8 cellular contexts compared by ENCODE assay signal in genomic region chr14:23286020-23286903, GRCh38. TPM values are rescaled to one million over a fixed set of nuclear protein-coding genes. Genes with fewer than 3 reads are reported as not detected.
DNase-seq lines count a peak whose midpoint lies in the region; ATAC-seq and TF ChIP-seq lines count a peak whose summit lies in the region.

Gene HOMEZ, minus strand, starts transcription at chr14:23286132. Its CDS starts 180 bp downstream, at chr14:23285952.

- H3K4me1 ChIP-seq in liver (ENCODE audit: control insufficient read depth in 4 of 4, insufficient read depth in 4 of 4, low read length in 3 of 4): peaks cover 5 to 17% (median 16%) of the 10 kb centered on the region in 4 donors

- TF ChIP-seq CTCF in liver (IDR thresholded peaks at IDR 0.05; ENCODE audit: low read depth, low read length, missing input control): no peak

- H3K27ac ChIP-seq in liver (ENCODE audit: low read depth in 1 of 2, low read length in 2 of 2): peak within 1 kb of the TSS; percentile 93 to 98

- DNase-seq in C1 segment of cervical spinal cord (lab: John Stamatoyannopoulos, UW) (peak; percentile 94 to 99 (median 98)), NCI-H748 (lab: John Stamatoyannopoulos, UW; ENCODE audit: unreplicated experiment) (peak; percentile 98)
- peak; percentile 97 for DNase-seq in activated CD4-positive, alpha-beta T cell treated with anti-CD3 and anti-CD28 coated beads, Interleukin-2, amount 50 U/mL, for 1 hour
- DNase-seq in stimulated activated CD4-positive, alpha-beta T cell treated with anti-CD3 and anti-CD28 coated beads, Interleukin-4, amount 100 ng/mL, for 24 hours: peak; percentile 99

- H3K4me3 ChIP-seq in liver (ENCODE audit: low read depth in 1 of 3, low read length in 3 of 3): peak within 1 kb of the TSS; percentile 72 to 92 (median 83)

- WGBS in liver: under 1% methylated on average over 53 of the region's 53 CpGs

- intact Hi-C loops in dendritic cell treated with granulocyte-macrophage colony-stimulating factor and Interleukin-4, amounts not matched to agents 40 ng/mL and 50 ng/mL, for 4 days (cut with micrococcal nuclease): loop anchor here (1.0 to 5.0 kb wide), 3 partner anchors 15 to 279 kb away; partner anchors contain the start of gene PABPN1

- H3K27ac Mint-ChIP-seq in dendritic cell treated with granulocyte-macrophage colony-stimulating factor and Interleukin-4, amounts not matched to agents 40 ng/mL and 50 ng/mL, for 4 days: peak within 1 kb of the TSS; percentile 100

- H3K4me1 Mint-ChIP-seq in dendritic cell treated with granulocyte-macrophage colony-stimulating factor and Interleukin-4, amounts not matched to agents 40 ng/mL and 50 ng/mL, for 4 days (ENCODE audit: low read depth): peaks cover 33% of the 10 kb centered on the region

- no peaks in the 10 kb centered on the region for H3K9me3 Mint-ChIP-seq in dendritic cell treated with granulocyte-macrophage colony-stimulating factor and Interleukin-4, amounts not matched to agents 40 ng/mL and 50 ng/mL, for 4 days

- peak; percentile 96 for ATAC-seq in GM19351 (IDR thresholded peaks at IDR 0.05; ENCODE audit: unreplicated experiment)
- ATAC-seq in HG03521 (IDR thresholded peaks at IDR 0.05; ENCODE audit: unreplicated experiment): peak; percentile 98

- peaks cover 21% of the 10 kb centered on the region for H3K36me3 Mint-ChIP-seq in dendritic cell treated with granulocyte-macrophage colony-stimulating factor and Interleukin-4, amounts not matched to agents 40 ng/mL and 50 ng/mL, for 4 days (ENCODE audit: low read depth)

- TF ChIP-seq RAD21 in liver (IDR thresholded peaks at IDR 0.05): peak; percentile 20 to 26

- no peaks in the 10 kb centered on the region for H3K27me3 ChIP-seq in liver (ENCODE audit: control insufficient read depth in 4 of 4, insufficient read depth in 4 of 4, low read length in 3 of 4)

- no peaks in the 10 kb centered on the region for H3K9me3 ChIP-seq in liver (ENCODE audit: control insufficient read depth in 4 of 4, low read length in 3 of 4)

- peak within 1 kb of the TSS; percentile 94 to 97 for H3K9ac ChIP-seq in liver (ENCODE audit: low read depth in 1 of 2, low read length in 2 of 2)

- H3K36me3 ChIP-seq in liver (ENCODE audit: control insufficient read depth in 4 of 4, insufficient read depth in 3 of 4, low read depth in 1 of 4, low read length in 3 of 4): no peaks in the 10 kb centered on the region

- peak within 1 kb of the TSS; percentile 98 for H3K4me3 Mint-ChIP-seq in dendritic cell treated with granulocyte-macrophage colony-stimulating factor and Interleukin-4, amounts not matched to agents 40 ng/mL and 50 ng/mL, for 4 days

- H3K27me3 Mint-ChIP-seq in dendritic cell treated with granulocyte-macrophage colony-stimulating factor and Interleukin-4, amounts not matched to agents 40 ng/mL and 50 ng/mL, for 4 days: no peaks in the 10 kb centered on the region

TF ChIP-seq in liver, 16 proteins besides CTCF, POLR2A, EP300 and RAD21:
- TF ChIP-seq RXRA (IDR thresholded peaks at IDR 0.05): peak; percentile 73 to 87
- no peak for TF ChIP-seq FOXA2 (IDR thresholded peaks at IDR 0.05)
- TF ChIP-seq SP1 (IDR thresholded peaks at IDR 0.05): peak; percentile 97
- no peak for TF ChIP-seq FOXA1 (IDR thresholded peaks at IDR 0.05)
- TF ChIP-seq NR2F2 (IDR thresholded peaks at IDR 0.05): peak; percentile 81
- peak in 1 of 2 donors; percentile 55 for TF ChIP-seq JUND (IDR thresholded peaks at IDR 0.05)
- peak; percentile 65 to 90 for TF ChIP-seq HNF4A (conservative IDR thresholded peaks at IDR 0.05)
- TF ChIP-seq ZBTB33 (IDR thresholded peaks at IDR 0.05): no peak
- TF ChIP-seq, protein P1, sequence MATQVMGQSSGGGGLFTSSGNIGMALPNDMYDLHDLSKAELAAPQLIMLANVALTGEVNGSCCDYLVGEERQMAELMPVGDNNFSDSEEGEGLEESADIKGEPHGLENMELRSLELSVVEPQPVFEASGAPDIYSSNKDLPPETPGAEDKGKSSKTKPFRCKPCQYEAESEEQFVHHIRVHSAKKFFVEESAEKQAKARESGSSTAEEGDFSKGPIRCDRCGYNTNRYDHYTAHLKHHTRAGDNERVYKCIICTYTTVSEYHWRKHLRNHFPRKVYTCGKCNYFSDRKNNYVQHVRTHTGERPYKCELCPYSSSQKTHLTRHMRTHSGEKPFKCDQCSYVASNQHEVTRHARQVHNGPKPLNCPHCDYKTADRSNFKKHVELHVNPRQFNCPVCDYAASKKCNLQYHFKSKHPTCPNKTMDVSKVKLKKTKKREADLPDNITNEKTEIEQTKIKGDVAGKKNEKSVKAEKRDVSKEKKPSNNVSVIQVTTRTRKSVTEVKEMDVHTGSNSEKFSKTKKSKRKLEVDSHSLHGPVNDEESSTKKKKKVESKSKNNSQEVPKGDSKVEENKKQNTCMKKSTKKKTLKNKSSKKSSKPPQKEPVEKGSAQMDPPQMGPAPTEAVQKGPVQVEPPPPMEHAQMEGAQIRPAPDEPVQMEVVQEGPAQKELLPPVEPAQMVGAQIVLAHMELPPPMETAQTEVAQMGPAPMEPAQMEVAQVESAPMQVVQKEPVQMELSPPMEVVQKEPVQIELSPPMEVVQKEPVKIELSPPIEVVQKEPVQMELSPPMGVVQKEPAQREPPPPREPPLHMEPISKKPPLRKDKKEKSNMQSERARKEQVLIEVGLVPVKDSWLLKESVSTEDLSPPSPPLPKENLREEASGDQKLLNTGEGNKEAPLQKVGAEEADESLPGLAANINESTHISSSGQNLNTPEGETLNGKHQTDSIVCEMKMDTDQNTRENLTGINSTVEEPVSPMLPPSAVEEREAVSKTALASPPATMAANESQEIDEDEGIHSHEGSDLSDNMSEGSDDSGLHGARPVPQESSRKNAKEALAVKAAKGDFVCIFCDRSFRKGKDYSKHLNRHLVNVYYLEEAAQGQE (IDR thresholded peaks at IDR 0.05): peak; percentile 69
- TF ChIP-seq YY1 (IDR thresholded peaks at IDR 0.05): peak; percentile 94
- TF ChIP-seq, protein P2, sequence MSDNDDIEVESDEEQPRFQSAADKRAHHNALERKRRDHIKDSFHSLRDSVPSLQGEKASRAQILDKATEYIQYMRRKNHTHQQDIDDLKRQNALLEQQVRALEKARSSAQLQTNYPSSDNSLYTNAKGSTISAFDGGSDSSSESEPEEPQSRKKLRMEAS (IDR thresholded peaks at IDR 0.05): no peak
- peak in 1 of 2 donors; percentile 21 for TF ChIP-seq EGR1 (IDR thresholded peaks at IDR 0.05; ENCODE audit: low read depth in 2 of 2)
- TF ChIP-seq GABPA (IDR thresholded peaks at IDR 0.05 in 1 of 2, conservative IDR thresholded peaks at IDR 0.05 in 1 of 2): peak in 1 of 2 donors; percentile 9
- TF ChIP-seq HNF4G (IDR thresholded peaks at IDR 0.05): peak; percentile 38
- TF ChIP-seq TAF1 (conservative IDR thresholded peaks at IDR 0.05): peak; percentile 53
- TF ChIP-seq, protein P3, sequence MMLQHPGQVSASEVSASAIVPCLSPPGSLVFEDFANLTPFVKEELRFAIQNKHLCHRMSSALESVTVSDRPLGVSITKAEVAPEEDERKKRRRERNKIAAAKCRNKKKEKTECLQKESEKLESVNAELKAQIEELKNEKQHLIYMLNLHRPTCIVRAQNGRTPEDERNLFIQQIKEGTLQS (IDR thresholded peaks at IDR 0.05): no peak
TF ChIP-seq in liver: peak in this region for 11.

RNA-seq across cellular contexts. Expression of gene HOMEZ, which starts in this region (rescaled TPM):
- 1 to 10 TPM; 3.4 to 3.5 TPM for total RNA-seq in liver
- 1 to 10 TPM; 2.8 to 3.3 TPM for polyA plus RNA-seq in liver

Comparison
In these comparisons a context has a peak if more than half of its experiments do, and no peak if none do; other contexts are left out.
1. Peak in every context shown above with its lines: DNase-seq, ATAC-seq, H3K4me3 ChIP-seq and H3K27ac ChIP-seq.